In the genomic region with DNA sequence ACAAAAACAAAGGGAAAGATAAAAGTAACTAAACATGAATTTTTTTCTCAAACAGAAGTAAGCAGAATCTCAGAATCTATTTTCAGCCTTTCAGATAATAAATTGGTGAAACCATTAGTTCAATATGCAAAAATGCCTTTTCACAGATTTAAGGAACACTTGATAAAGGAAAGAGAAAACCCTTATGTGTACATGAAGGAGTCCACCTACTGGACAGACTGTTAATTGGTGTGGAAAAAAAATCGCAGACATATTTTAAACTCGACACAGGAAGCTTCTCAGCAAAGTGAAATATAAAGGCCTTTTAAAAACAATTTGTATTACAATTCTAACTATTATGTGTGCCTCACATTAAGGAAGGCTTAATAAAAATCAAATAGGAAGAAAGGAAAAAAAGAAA, we compare ENCODE assay signal across 12 cellular contexts. TPM values are rescaled to one million over a fixed set of nuclear protein-coding genes. Genes with fewer than 3 reads are reported as not detected.
A peak's percentile ranks its signal among the peaks of the same experiment; 100 is the strongest.
DNase-seq lines count a peak whose midpoint lies in the region; ATAC-seq, FAIRE-seq and TF ChIP-seq lines count a peak whose summit lies in the region.
"Had no signal": no experiment of that assay in that cellular context is flagged by ENCODE, and none has a peak within 500 bp of the region (broad histone marks: within the 10 kb centered on the region; RNA-seq: fewer than 3 reads in every experiment).

No MANE protein-coding gene starts in this region.

- WGBS in liver, result 27% methylated on average over 2 of the region's 2 CpGs

- H3K27me3 ChIP-seq in Karpas-422 (ENCODE audit: low read length), result no peaks in the 10 kb centered on the region
- H3K27me3 ChIP-seq in astrocyte (ENCODE audit: insufficient read depth, low read length), result no peaks in the 10 kb centered on the region
- H3K27me3 ChIP-seq in liver (ENCODE audit: control insufficient read depth in 4 of 4, insufficient read depth in 4 of 4, low read length in 3 of 4), result no peaks in the 10 kb centered on the region

- no peaks in the 10 kb centered on the region for H3K4me1 Mint-ChIP-seq in astrocyte (ENCODE audit: low read depth, unreplicated experiment)

- no peaks in the 10 kb centered on the region for H4K20me1 ChIP-seq in Karpas-422 (ENCODE audit: insufficient read depth, low read depth, low read length)
- H4K20me1 ChIP-seq in astrocyte (ENCODE audit: insufficient read depth, low read length), result no peaks in the 10 kb centered on the region

- TF ChIP-seq CTCF in astrocyte (IDR thresholded peaks at IDR 0.05; ENCODE audit: insufficient read depth, low read depth, low read length) (peak; percentile 43), liver (IDR thresholded peaks at IDR 0.05; ENCODE audit: low read depth, low read length, missing input control) (peak; percentile 7)

- H3K27ac Mint-ChIP-seq in astrocyte (ENCODE audit: unreplicated experiment), result no peak overlapping the region

- ATAC-seq in GM21367 (IDR thresholded peaks at IDR 0.05; ENCODE audit: unreplicated experiment) (no peak), GM18873 (IDR thresholded peaks at IDR 0.05; ENCODE audit: low FRiP score, unreplicated experiment) (no peak)

- no peak overlapping the region for H3K9ac ChIP-seq in Karpas-422 (ENCODE audit: low read length)
- H3K9ac ChIP-seq in astrocyte (ENCODE audit: low read length), result no peak overlapping the region
- no peak overlapping the region for H3K9ac ChIP-seq in liver (ENCODE audit: low read depth in 1 of 2, low read length in 2 of 2)

- TF ChIP-seq RAD21 in liver (IDR thresholded peaks at IDR 0.05), result peak; percentile 36 to 42

- H3K9me2 ChIP-seq in Karpas-422 (replicated peaks; ENCODE audit: insufficient read depth, low read length), result no peaks in the 10 kb centered on the region

- DNase-seq in DMS53 treated with DMSO at 0.1 percent for 48 hours (lab: John Stamatoyannopoulos, UW; ENCODE audit: unreplicated experiment) (peak; percentile 8), Karpas-422 (peak; percentile 52), astrocyte (ENCODE audit: low read depth) (peak; percentile 4), hippocampal formation (lab: John Stamatoyannopoulos, UW) (no peak), activated gamma-delta T cell (lab: John Stamatoyannopoulos, UW) (no peak)
- DNase-seq: activated gamma-delta T cell treated with Interleukin-2 at 50 U/mL for 16 hours, KG1, posterior cingulate gyrus had no signal

- H3K9me3 Mint-ChIP-seq in astrocyte (ENCODE audit: unreplicated experiment), result peaks cover 4% of the 10 kb centered on the region

- H3K4me1 ChIP-seq in Karpas-422 (ENCODE audit: low read length), result no peaks in the 10 kb centered on the region
- H3K4me1 ChIP-seq in astrocyte (ENCODE audit: insufficient read depth, low read length), result no peaks in the 10 kb centered on the region
- H3K4me1 ChIP-seq in liver (ENCODE audit: control insufficient read depth in 4 of 4, insufficient read depth in 4 of 4, low read length in 3 of 4), result no peaks in the 10 kb centered on the region

- H3K36me3 Mint-ChIP-seq in astrocyte (ENCODE audit: low read depth, unreplicated experiment), result no peaks in the 10 kb centered on the region

- H3K4me3 ChIP-seq in Karpas-422 (ENCODE audit: low read length), result no peak overlapping the region
- H3K4me3 ChIP-seq in astrocyte (ENCODE audit: insufficient read depth, low read depth, low read length), result no peak overlapping the region
- no peak overlapping the region for H3K4me3 ChIP-seq in liver (ENCODE audit: low read depth in 1 of 3, low read length in 3 of 3)

- no peak overlapping the region for H3K4me3 Mint-ChIP-seq in astrocyte (ENCODE audit: unreplicated experiment)

- H3K9me3 ChIP-seq in Karpas-422 (ENCODE audit: low read length), result no peaks in the 10 kb centered on the region
- H3K9me3 ChIP-seq in astrocyte (ENCODE audit: insufficient read depth, low read depth, low read length), result no peaks in the 10 kb centered on the region
- H3K9me3 ChIP-seq in liver (ENCODE audit: control insufficient read depth in 4 of 4, low read length in 3 of 4), result no peaks in the 10 kb centered on the region

- H3K4me2 ChIP-seq in Karpas-422 (ENCODE audit: low read depth, low read length, poor library complexity, severe bottlenecking) (no peak overlapping the region), astrocyte (ENCODE audit: low read length) (no peak overlapping the region)

- H3K27ac ChIP-seq in Karpas-422 (ENCODE audit: low read length) (no peak overlapping the region), astrocyte (ENCODE audit: low read depth, low read length) (no peak overlapping the region), liver (ENCODE audit: low read depth in 1 of 2, low read length in 2 of 2) (no peak overlapping the region)

- H3K79me2 ChIP-seq in Karpas-422 (ENCODE audit: low read length) (no peaks in the 10 kb centered on the region), astrocyte (ENCODE audit: insufficient read depth, low read length) (no peaks in the 10 kb centered on the region)

- H3K36me3 ChIP-seq in Karpas-422 (ENCODE audit: insufficient read depth, low read length) (no peaks in the 10 kb centered on the region), astrocyte (ENCODE audit: insufficient read depth, low read length) (no peaks in the 10 kb centered on the region), liver (ENCODE audit: control insufficient read depth in 4 of 4, insufficient read depth in 3 of 4, low read depth in 1 of 4, low read length in 3 of 4) (no peaks in the 10 kb centered on the region)

- H3K27me3 Mint-ChIP-seq in astrocyte (ENCODE audit: low read depth, unreplicated experiment), result no peaks in the 10 kb centered on the region

- H2AFZ ChIP-seq in Karpas-422 (ENCODE audit: low read length) (no peak overlapping the region), astrocyte (ENCODE audit: low read depth, low read length) (no peak overlapping the region)

- FAIRE-seq in astrocyte (lab: Jason Lieb, UNC), result no peak

TF ChIP-seq in liver, 16 proteins besides CTCF, POLR2A, EP300 and RAD21:
- no peak for TF ChIP-seq RXRA (IDR thresholded peaks at IDR 0.05)
- no peak for TF ChIP-seq TAF1 (conservative IDR thresholded peaks at IDR 0.05)
- TF ChIP-seq JUND (IDR thresholded peaks at IDR 0.05), result no peak
- no peak for TF ChIP-seq NR2F2 (IDR thresholded peaks at IDR 0.05)
- TF ChIP-seq, protein P1, sequence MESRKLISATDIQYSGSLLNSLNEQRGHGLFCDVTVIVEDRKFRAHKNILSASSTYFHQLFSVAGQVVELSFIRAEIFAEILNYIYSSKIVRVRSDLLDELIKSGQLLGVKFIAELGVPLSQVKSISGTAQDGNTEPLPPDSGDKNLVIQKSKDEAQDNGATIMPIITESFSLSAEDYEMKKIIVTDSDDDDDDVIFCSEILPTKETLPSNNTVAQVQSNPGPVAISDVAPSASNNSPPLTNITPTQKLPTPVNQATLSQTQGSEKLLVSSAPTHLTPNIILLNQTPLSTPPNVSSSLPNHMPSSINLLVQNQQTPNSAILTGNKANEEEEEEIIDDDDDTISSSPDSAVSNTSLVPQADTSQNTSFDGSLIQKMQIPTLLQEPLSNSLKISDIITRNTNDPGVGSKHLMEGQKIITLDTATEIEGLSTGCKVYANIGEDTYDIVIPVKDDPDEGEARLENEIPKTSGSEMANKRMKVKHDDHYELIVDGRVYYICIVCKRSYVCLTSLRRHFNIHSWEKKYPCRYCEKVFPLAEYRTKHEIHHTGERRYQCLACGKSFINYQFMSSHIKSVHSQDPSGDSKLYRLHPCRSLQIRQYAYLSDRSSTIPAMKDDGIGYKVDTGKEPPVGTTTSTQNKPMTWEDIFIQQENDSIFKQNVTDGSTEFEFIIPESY (IDR thresholded peaks at IDR 0.05), result no peak
- TF ChIP-seq YY1 (IDR thresholded peaks at IDR 0.05), result no peak
- TF ChIP-seq, protein P2, sequence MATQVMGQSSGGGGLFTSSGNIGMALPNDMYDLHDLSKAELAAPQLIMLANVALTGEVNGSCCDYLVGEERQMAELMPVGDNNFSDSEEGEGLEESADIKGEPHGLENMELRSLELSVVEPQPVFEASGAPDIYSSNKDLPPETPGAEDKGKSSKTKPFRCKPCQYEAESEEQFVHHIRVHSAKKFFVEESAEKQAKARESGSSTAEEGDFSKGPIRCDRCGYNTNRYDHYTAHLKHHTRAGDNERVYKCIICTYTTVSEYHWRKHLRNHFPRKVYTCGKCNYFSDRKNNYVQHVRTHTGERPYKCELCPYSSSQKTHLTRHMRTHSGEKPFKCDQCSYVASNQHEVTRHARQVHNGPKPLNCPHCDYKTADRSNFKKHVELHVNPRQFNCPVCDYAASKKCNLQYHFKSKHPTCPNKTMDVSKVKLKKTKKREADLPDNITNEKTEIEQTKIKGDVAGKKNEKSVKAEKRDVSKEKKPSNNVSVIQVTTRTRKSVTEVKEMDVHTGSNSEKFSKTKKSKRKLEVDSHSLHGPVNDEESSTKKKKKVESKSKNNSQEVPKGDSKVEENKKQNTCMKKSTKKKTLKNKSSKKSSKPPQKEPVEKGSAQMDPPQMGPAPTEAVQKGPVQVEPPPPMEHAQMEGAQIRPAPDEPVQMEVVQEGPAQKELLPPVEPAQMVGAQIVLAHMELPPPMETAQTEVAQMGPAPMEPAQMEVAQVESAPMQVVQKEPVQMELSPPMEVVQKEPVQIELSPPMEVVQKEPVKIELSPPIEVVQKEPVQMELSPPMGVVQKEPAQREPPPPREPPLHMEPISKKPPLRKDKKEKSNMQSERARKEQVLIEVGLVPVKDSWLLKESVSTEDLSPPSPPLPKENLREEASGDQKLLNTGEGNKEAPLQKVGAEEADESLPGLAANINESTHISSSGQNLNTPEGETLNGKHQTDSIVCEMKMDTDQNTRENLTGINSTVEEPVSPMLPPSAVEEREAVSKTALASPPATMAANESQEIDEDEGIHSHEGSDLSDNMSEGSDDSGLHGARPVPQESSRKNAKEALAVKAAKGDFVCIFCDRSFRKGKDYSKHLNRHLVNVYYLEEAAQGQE (IDR thresholded peaks at IDR 0.05), result no peak
- no peak for TF ChIP-seq GABPA (IDR thresholded peaks at IDR 0.05 in 1 of 2, conservative IDR thresholded peaks at IDR 0.05 in 1 of 2)
- no peak for TF ChIP-seq FOXA1 (IDR thresholded peaks at IDR 0.05)
- TF ChIP-seq SP1 (IDR thresholded peaks at IDR 0.05), result no peak
- TF ChIP-seq, protein P3, sequence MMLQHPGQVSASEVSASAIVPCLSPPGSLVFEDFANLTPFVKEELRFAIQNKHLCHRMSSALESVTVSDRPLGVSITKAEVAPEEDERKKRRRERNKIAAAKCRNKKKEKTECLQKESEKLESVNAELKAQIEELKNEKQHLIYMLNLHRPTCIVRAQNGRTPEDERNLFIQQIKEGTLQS (IDR thresholded peaks at IDR 0.05), result no peak
- no peak for TF ChIP-seq FOXA2 (IDR thresholded peaks at IDR 0.05)
- TF ChIP-seq, protein P4, sequence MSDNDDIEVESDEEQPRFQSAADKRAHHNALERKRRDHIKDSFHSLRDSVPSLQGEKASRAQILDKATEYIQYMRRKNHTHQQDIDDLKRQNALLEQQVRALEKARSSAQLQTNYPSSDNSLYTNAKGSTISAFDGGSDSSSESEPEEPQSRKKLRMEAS (IDR thresholded peaks at IDR 0.05), result no peak
- TF ChIP-seq EGR1 (IDR thresholded peaks at IDR 0.05; ENCODE audit: low read depth in 2 of 2), result no peak
- TF ChIP-seq HNF4G (IDR thresholded peaks at IDR 0.05), result no peak
- no peak for TF ChIP-seq HNF4A (conservative IDR thresholded peaks at IDR 0.05)

RNA-seq across cellular contexts. Expression of a gene that starts 22.3 kb away (rescaled TPM):
- total RNA-seq in Karpas-422 (2014; rRNA removed; shearing (Covaris generic); ENCODE audit: low replicate concordance), result not detected in 2 replicates
- total RNA-seq in astrocyte (not detected in 2 replicates), liver (not detected)
- polyA plus RNA-seq in liver, result not detected
- total RNA-seq: T-helper 1 cell treated with Interleukin-12 subunit alpha and Interleukin-12 subunit beta and Interleukin-4 antibody, amounts not matched to agents 30 ng/mL and 1 ng/mL, for 36 hours had no signal

Comparison
In these comparisons a context has a peak if more than half of its experiments do, and no peak if none do; other contexts are left out.
1. DNase-seq: peak in DMS53 treated with DMSO at 0.1 percent for 48 hours (single experiment), Karpas-422 (single experiment) and astrocyte (single experiment); none in hippocampal formation (0 of 2) and activated gamma-delta T cell (single experiment).